In genomic region chr1:228082975-228083870, GRCh38 we compare ENCODE assay signal across 8 cellular contexts. TPM values are rescaled to one million over a fixed set of nuclear protein-coding genes. Genes with fewer than 3 reads are reported as not detected.
A peak's percentile ranks its signal among the peaks of the same experiment; 100 is the strongest.
DNase-seq lines count a peak whose midpoint lies in the region; FAIRE-seq and TF ChIP-seq lines count a peak whose summit lies in the region.

No MANE protein-coding gene starts in this region.

- peak overlapping the region; percentile 94 to 100 (median 100) for H3K27ac ChIP-seq in adrenal gland

- peaks cover 47 to 53% of the 10 kb centered on the region in 2 donors for H3K4me1 ChIP-seq in adrenal gland (replicated peaks in 1 of 2)

- no peaks in the 10 kb centered on the region for H3K9me3 ChIP-seq in adrenal gland (replicated peaks in 1 of 3)

- no peak for DNase-seq in AG09309 (ENCODE audit: low read depth)
- peak; percentile 57 for DNase-seq in GM19239 (ENCODE audit: insufficient read length, low spot score)
- peak; percentile 62 for DNase-seq in M059J (ENCODE audit: low read depth)
- DNase-seq in adrenal gland: peak; percentile 53 to 78 (median 68)
- DNase-seq in hepatic stellate cell (ENCODE audit: low spot score): peak; percentile 67
- no peak for DNase-seq in skeletal muscle cell (ENCODE audit: low read depth)
- DNase-seq in NCI-H446 (lab: John Stamatoyannopoulos, UW): no peak
- no peak for DNase-seq in AML-193 (lab: John Stamatoyannopoulos, UW)

- peak in 1 of 2 donors; percentile 16 for TF ChIP-seq POLR2A in adrenal gland (IDR thresholded peaks at IDR 0.05)

- H3K36me3 ChIP-seq in adrenal gland (replicated peaks in 1 of 2): no peaks in the 10 kb centered on the region

- intact Hi-C loops in adrenal gland (cut with DNase I): loop anchor here in 1 of 2 donors (10.0 kb wide), 1 partner anchor 348 kb away; the partner anchor contains the start of genes JMJD4 and SNAP47

- TF ChIP-seq CTCF in AG09309 (IDR thresholded peaks at IDR 0.05; ENCODE audit: control insufficient read depth, insufficient read depth, low read depth, low read length, missing control alignments) (no peak), adrenal gland (IDR thresholded peaks at IDR 0.05) (no peak)

- H3K4me3 ChIP-seq in AG09309 (ENCODE audit: control insufficient read depth, low read depth, low read length) (peak overlapping the region; percentile 72), adrenal gland (peak overlapping the region; percentile 95 to 100 (median 98)), skeletal muscle cell (ENCODE audit: low read depth, low read length) (peak overlapping the region; percentile 96)

- 0 to 2% (median 0%) methylated on average over 23 to 71 of the region's 71 CpGs for WGBS in adrenal gland, 4 donors

- peak; percentile 51 for FAIRE-seq in GM19239 (lab: Jason Lieb, UNC)

- H3K27me3 ChIP-seq in adrenal gland: no peaks in the 10 kb centered on the region

RNA-seq across cellular contexts. Expression of gene ARF1, which starts 0.7 kb away (rescaled TPM):
- total RNA-seq in M059J (2014; rRNA removed; shearing (Covaris generic)): 205 and 280 TPM in 2 replicates
- total RNA-seq in adrenal gland: 100 to 1,000 TPM; 345 to 611 (median 381) TPM
- polyA plus RNA-seq in adrenal gland: 100 to 1,000 TPM; 274 to 510 (median 384) TPM

RNA-seq across cellular contexts. Expression of gene C1orf35, which starts 19.9 kb away (rescaled TPM):
- 9.3 and 19.0 TPM in 2 replicates for total RNA-seq in M059J (2014; rRNA removed; shearing (Covaris generic))
- 10 to 100 TPM in 6 of 8 donors, 1 to 10 TPM in 2; 8.0 to 24.8 (median 15.4) TPM for total RNA-seq in adrenal gland
- 10 to 100 TPM in 2 of 3 donors, 1 to 10 TPM in 1; 5.0 to 42.0 (median 36.0) TPM for polyA plus RNA-seq in adrenal gland

RNA-seq across cellular contexts. Expression of gene MRPL55, which starts 25.9 kb away (rescaled TPM):
- 83.3 and 99.3 TPM in 2 replicates for total RNA-seq in M059J (2014; rRNA removed; shearing (Covaris generic))
- total RNA-seq in adrenal gland: 100 to 1,000 TPM in 2 of 8 donors, 10 to 100 TPM in 6; 56.4 to 120 (median 70.8) TPM
- 100 to 1,000 TPM in 2 of 3 donors, 10 to 100 TPM in 1; 25.1 to 309 (median 303) TPM for polyA plus RNA-seq in adrenal gland

RNA-seq across cellular contexts. Expression of gene GUK1, which starts 56.9 kb away (rescaled TPM):
- total RNA-seq in M059J (2014; rRNA removed; shearing (Covaris generic)): 227 and 347 TPM in 2 replicates
- 100 to 1,000 TPM; 162 to 427 (median 236) TPM for total RNA-seq in adrenal gland
- 100 to 1,000 TPM in 2 of 3 donors, 10 to 100 TPM in 1; 42.3 to 414 (median 388) TPM for polyA plus RNA-seq in adrenal gland

Comparison
In these comparisons a context has a peak if more than half of its experiments do, and no peak if none do; other contexts are left out.
1. DNase-seq: peak in GM19239 (single experiment), M059J (single experiment), adrenal gland (7 of 7) and hepatic stellate cell (single experiment); none in AG09309 (single experiment), skeletal muscle cell (single experiment), NCI-H446 (0 of 2) and AML-193 (0 of 2).
2. Peak in every context shown above with its lines, with median percentiles within 50 percentile points of each other: H3K4me3 ChIP-seq.